In the genomic region with DNA sequence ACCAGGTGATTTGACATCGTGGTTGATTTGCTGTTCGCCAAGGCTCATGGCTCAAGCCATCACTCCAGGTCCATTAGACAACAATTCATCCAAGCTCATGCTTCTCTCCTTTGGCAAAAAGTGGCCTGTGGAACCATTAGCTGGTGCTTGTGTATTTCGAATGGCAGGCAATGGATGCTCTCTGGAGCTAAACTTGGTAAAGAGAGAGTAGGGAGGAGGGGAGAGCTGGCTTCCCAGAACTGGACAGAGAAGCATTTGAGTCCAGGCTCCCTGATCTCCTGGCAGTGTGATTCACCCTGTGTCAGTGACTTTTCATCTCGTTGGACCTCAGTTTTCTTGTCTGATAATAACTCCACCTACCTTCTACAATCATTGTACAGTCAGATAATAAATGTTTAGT, we compare ENCODE assay signal across 24 cellular contexts.
"Had no signal": no experiment of that assay in that cellular context is flagged by ENCODE, and none has a peak within 500 bp of the region (broad histone marks: within the 10 kb centered on the region; RNA-seq: fewer than 3 reads in every experiment).

No MANE protein-coding gene starts in this region.

- DNase-seq: dermis blood vessel endothelial cell; dorsolateral prefrontal cortex; effector CD4-positive, alpha-beta T cell; effector memory CD4-positive, alpha-beta T cell; erythroblast; esophagus squamous epithelium; foreskin fibroblast; foreskin melanocyte; gastrocnemius medialis; glutamatergic neuron; head of caudate nucleus; heart right ventricle; hippocampal formation; left cardiac atrium; left lung; left ventricle myocardium superior; lower lobe of right lung; mesenchymal stem cell; mucosa of descending colon; naive B cell; naive thymus-derived CD8-positive, alpha-beta T cell had no signal

- H3K27ac ChIP-seq: coronary artery, dorsolateral prefrontal cortex, epithelial cell of prostate, esophagus squamous epithelium, gastrocnemius medialis, heart right ventricle, left lung, lower lobe of right lung had no signal

- H3K9me3 ChIP-seq: gastrocnemius medialis, lower lobe of right lung, mucosa of descending colon had no signal

- H3K27me3 ChIP-seq: gastrocnemius medialis, heart right ventricle had no signal

- H3K36me3 ChIP-seq: esophagus squamous epithelium, left lung, lower lobe of right lung had no signal

- H3K4me3 ChIP-seq: coronary artery, dorsolateral prefrontal cortex, esophagus squamous epithelium, gastrocnemius medialis, heart right ventricle, left lung, lower lobe of right lung, mucosa of descending colon had no signal

- ATAC-seq: esophagus mucosa; gastrocnemius medialis; left cardiac atrium; left lung; lower lobe of right lung; mucosa of descending colon; naive thymus-derived CD8-positive, alpha-beta T cell had no signal

- H3K4me1 ChIP-seq: esophagus squamous epithelium, gastrocnemius medialis, left lung, lower lobe of right lung had no signal
